ENCODE assay signal across 8 cellular contexts in genomic region chr11:63937713-63938480, GRCh38. TPM values are rescaled to one million over a fixed set of nuclear protein-coding genes. Genes with fewer than 3 reads are reported as not detected.
A peak's percentile ranks its signal among the peaks of the same experiment; 100 is the strongest.
DNase-seq lines count a peak whose midpoint lies in the region; ATAC-seq, FAIRE-seq and TF ChIP-seq lines count a peak whose summit lies in the region.

No MANE protein-coding gene starts in this region.

- H3K9me3 Mint-ChIP-seq in CD4-positive, alpha-beta memory T cell = peaks cover 0 to 3% (median 0%) of the 10 kb centered on the region in 8 donors
- H3K9me3 Mint-ChIP-seq in activated CD4-positive, alpha-beta memory T cell treated with anti-CD3 and anti-CD28 coated beads, Interleukin-2, amount 10 ng/mL, durations not matched to agents 7 days and 5 days = no peaks in the 10 kb centered on the region

- peaks cover 22% of the 10 kb centered on the region for H3K4me1 ChIP-seq in CD4-positive, alpha-beta memory T cell (ENCODE audit: insufficient read depth, low read length)
- peaks cover 0 to 35% of the 10 kb centered on the region in 2 donors for H3K4me1 ChIP-seq in right atrium auricular region
- H3K4me1 ChIP-seq in small intestine (ENCODE audit: control insufficient read depth in 2 of 2, insufficient read depth in 1 of 2, low read depth in 1 of 2, low read length in 1 of 2) = no peaks in the 10 kb centered on the region

- DNase-seq in CD4-positive, alpha-beta memory T cell = no peak
- peak; percentile 30 for DNase-seq in activated CD4-positive, alpha-beta memory T cell treated with anti-CD3 and anti-CD28 coated beads, Interleukin-2, amount 10 ng/mL, durations not matched to agents 7 days and 5 days
- DNase-seq in right atrium auricular region (ENCODE audit: low spot score) (no peak), small intestine (no peak), globus pallidus (ENCODE audit: low spot score) (no peak)
- no peak for DNase-seq in effector CD8-positive, alpha-beta T cell (lab: John Stamatoyannopoulos, UW)

- CTCF ChIA-PET in CD4-positive, alpha-beta memory T cell (lab: Charles Lee; ENCODE audit: partially characterized antibody) = interaction anchor here (3.2 kb wide), 1 partner anchor 101 kb away, joined by 25 read pairs; the partner anchor contains the start of gene MARK2
- CTCF ChIA-PET in activated CD4-positive, alpha-beta memory T cell treated with anti-CD3 and anti-CD28 coated beads, Interleukin-2, amount 10 ng/mL, durations not matched to agents 7 days and 5 days (lab: Charles Lee) = interaction anchor here (1.9 to 3.8 kb wide), 2 partner anchors 99 to 101 kb away, joined by 4 to 22 read pairs; partner anchors contain the start of gene MARK2

- peak overlapping the region; percentile 62 to 81 for H3K4me3 ChIP-seq in CD4-positive, alpha-beta memory T cell (ENCODE audit: low read length in 2 of 2)
- H3K4me3 ChIP-seq in right atrium auricular region (peak overlapping the region; percentile 73 to 79), small intestine (ENCODE audit: low read depth in 1 of 2, low read length in 2 of 2) (peak overlapping the region; percentile 70 to 76)

- H3K27me3 Mint-ChIP-seq in CD4-positive, alpha-beta memory T cell = no peaks in the 10 kb centered on the region
- H3K27me3 Mint-ChIP-seq in activated CD4-positive, alpha-beta memory T cell treated with anti-CD3 and anti-CD28 coated beads, Interleukin-2, amount 10 ng/mL, durations not matched to agents 7 days and 5 days = no peaks in the 10 kb centered on the region

- POLR2A ChIA-PET in CD4-positive, alpha-beta memory T cell (lab: Charles Lee; ENCODE audit: partially characterized antibody) = interaction anchor here (0.7 to 1.8 kb wide), 4 partner anchors 13 to 105 kb away, joined by 3 to 10 read pairs (median 4); partner anchors contain the start of genes MARK2 and RCOR2
- POLR2A ChIA-PET in activated CD4-positive, alpha-beta memory T cell treated with anti-CD3 and anti-CD28 coated beads, Interleukin-2, amount 10 ng/mL, durations not matched to agents 7 days and 5 days (lab: Charles Lee) = interaction anchor here (0.9 to 1.6 kb wide), 5 partner anchors 15 to 100 kb away, joined by 3 to 6 read pairs (median 3); partner anchors contain the start of gene MARK2

- peak overlapping the region; percentile 48 for H3K27ac ChIP-seq in CD4-positive, alpha-beta memory T cell (ENCODE audit: low read depth, low read length)
- H3K27ac ChIP-seq in right atrium auricular region (peak overlapping the region; percentile 85 to 88), small intestine (ENCODE audit: low read depth in 1 of 2, low read length in 1 of 2) (peak overlapping the region in 1 of 2 donors; percentile 93)

- FAIRE-seq in small intestine (lab: Jason Lieb, UNC) = no peak

- H3K4me3 Mint-ChIP-seq in CD4-positive, alpha-beta memory T cell = peak overlapping the region; percentile 88 to 98 (median 92)
- H3K4me3 Mint-ChIP-seq in activated CD4-positive, alpha-beta memory T cell treated with anti-CD3 and anti-CD28 coated beads, Interleukin-2, amount 10 ng/mL, durations not matched to agents 7 days and 5 days = peak overlapping the region; percentile 81

- no peaks in the 10 kb centered on the region for H3K27me3 ChIP-seq in CD4-positive, alpha-beta memory T cell (ENCODE audit: insufficient read depth, low read length)
- H3K27me3 ChIP-seq in right atrium auricular region (no peaks in the 10 kb centered on the region), small intestine (ENCODE audit: control insufficient read depth in 2 of 2, insufficient read depth in 2 of 2, low read length in 2 of 2) (no peaks in the 10 kb centered on the region)

- ATAC-seq in GM19324 (IDR thresholded peaks at IDR 0.05; ENCODE audit: low FRiP score, unreplicated experiment) (peak; percentile 11), HG03521 (IDR thresholded peaks at IDR 0.05; ENCODE audit: unreplicated experiment) (peak; percentile 1)

- intact Hi-C loops in CD4-positive, alpha-beta memory T cell (cut with micrococcal nuclease) = loop anchor here (1.0 to 2.0 kb wide), 5 partner anchors 21 to 100 kb away; partner anchors contain the start of genes COX8A, OTUB1 and RCOR2

- peaks cover 17 to 27% (median 20%) of the 10 kb centered on the region in 4 donors for H3K4me1 Mint-ChIP-seq in CD4-positive, alpha-beta memory T cell
- peaks cover 27% of the 10 kb centered on the region for H3K4me1 Mint-ChIP-seq in activated CD4-positive, alpha-beta memory T cell treated with anti-CD3 and anti-CD28 coated beads, Interleukin-2, amount 10 ng/mL, durations not matched to agents 7 days and 5 days

- WGBS in small intestine, 3 donors = 22 to 24% (median 22%) methylated on average over 30 of the region's 30 CpGs

- no peaks in the 10 kb centered on the region for H3K36me3 ChIP-seq in CD4-positive, alpha-beta memory T cell (ENCODE audit: insufficient read depth, low read length)
- H3K36me3 ChIP-seq in right atrium auricular region (no peaks in the 10 kb centered on the region), small intestine (ENCODE audit: control insufficient read depth in 2 of 2, insufficient read depth in 2 of 2, low read length in 2 of 2) (peaks cover 0 to 2% of the 10 kb centered on the region in 2 donors)

- H3K36me3 Mint-ChIP-seq in CD4-positive, alpha-beta memory T cell = peaks cover 0 to 2% of the 10 kb centered on the region in 2 donors
- H3K36me3 Mint-ChIP-seq in activated CD4-positive, alpha-beta memory T cell treated with anti-CD3 and anti-CD28 coated beads, Interleukin-2, amount 10 ng/mL, durations not matched to agents 7 days and 5 days (ENCODE audit: low read depth) = no peaks in the 10 kb centered on the region

- peak overlapping the region; percentile 74 to 98 (median 88) for H3K27ac Mint-ChIP-seq in CD4-positive, alpha-beta memory T cell
- H3K27ac Mint-ChIP-seq in activated CD4-positive, alpha-beta memory T cell treated with anti-CD3 and anti-CD28 coated beads, Interleukin-2, amount 10 ng/mL, durations not matched to agents 7 days and 5 days = peak overlapping the region; percentile 44

- H3K9me3 ChIP-seq in CD4-positive, alpha-beta memory T cell (ENCODE audit: control insufficient read depth in 1 of 2, low read length in 2 of 2) = no peaks in the 10 kb centered on the region
- H3K9me3 ChIP-seq in right atrium auricular region (no peaks in the 10 kb centered on the region), small intestine (ENCODE audit: control insufficient read depth, low read depth) (no peaks in the 10 kb centered on the region)

- TF ChIP-seq CTCF in right atrium auricular region (IDR thresholded peaks at IDR 0.05) = no peak

RNA-seq across cellular contexts. Expression of gene NAA40, which starts 0.9 kb away (rescaled TPM):
- 10 to 100 TPM; 24.2 to 24.8 TPM for total RNA-seq in CD4-positive, alpha-beta memory T cell
- polyA plus RNA-seq in CD4-positive, alpha-beta memory T cell = 1 to 10 TPM; 6.1 to 9.9 TPM
- total RNA-seq in activated CD4-positive, alpha-beta memory T cell treated with anti-CD3 and anti-CD28 coated beads, Interleukin-2, amount 10 ng/mL, durations not matched to agents 7 days and 5 days = 10 to 100 TPM; 28.9 to 31.1 TPM
- total RNA-seq in right atrium auricular region = 10 to 100 TPM; 15.4 to 25.5 TPM
- polyA plus RNA-seq in small intestine = 10 to 100 TPM; 13.1 to 36.2 (median 16.5) TPM

RNA-seq across cellular contexts. Expression of gene RCOR2, which starts 20.9 kb away (rescaled TPM):
- not detected for total RNA-seq in CD4-positive, alpha-beta memory T cell
- not detected for polyA plus RNA-seq in CD4-positive, alpha-beta memory T cell
- total RNA-seq in activated CD4-positive, alpha-beta memory T cell treated with anti-CD3 and anti-CD28 coated beads, Interleukin-2, amount 10 ng/mL, durations not matched to agents 7 days and 5 days = not detected
- 1 to 10 TPM in 1 of 2 donors, under 1 TPM in 1; 0.90 to 1.7 TPM for total RNA-seq in right atrium auricular region
- 1 to 10 TPM in 2 of 3 donors, not detected in 1; 1.3 to 2.1 TPM for polyA plus RNA-seq in small intestine

RNA-seq across cellular contexts. Expression of gene COX8A, which starts 36.5 kb away (rescaled TPM):
- 100 to 1,000 TPM; 113 to 130 TPM for total RNA-seq in CD4-positive, alpha-beta memory T cell
- 100 to 1,000 TPM; 382 to 433 TPM for polyA plus RNA-seq in CD4-positive, alpha-beta memory T cell
- total RNA-seq in activated CD4-positive, alpha-beta memory T cell treated with anti-CD3 and anti-CD28 coated beads, Interleukin-2, amount 10 ng/mL, durations not matched to agents 7 days and 5 days = 100 to 1,000 TPM; 506 to 527 TPM
- total RNA-seq in right atrium auricular region = 1,000 to 10,000 TPM in 1 of 2 donors, 100 to 1,000 TPM in 1; 830 to 1,057 TPM
- 1,000 to 10,000 TPM; 1,384 to 1,570 (median 1,395) TPM for polyA plus RNA-seq in small intestine

RNA-seq across cellular contexts. Expression of gene OTUB1, which starts 48.3 kb away (rescaled TPM):
- 10 to 100 TPM; 72.9 to 73.0 TPM for total RNA-seq in CD4-positive, alpha-beta memory T cell
- polyA plus RNA-seq in CD4-positive, alpha-beta memory T cell = 100 to 1,000 TPM; 132 to 171 TPM
- total RNA-seq in activated CD4-positive, alpha-beta memory T cell treated with anti-CD3 and anti-CD28 coated beads, Interleukin-2, amount 10 ng/mL, durations not matched to agents 7 days and 5 days = 10 to 100 TPM; 86.8 to 93.6 TPM
- 10 to 100 TPM; 55.9 to 57.1 TPM for total RNA-seq in right atrium auricular region
- 10 to 100 TPM; 76.0 to 93.5 (median 80.2) TPM for polyA plus RNA-seq in small intestine
